20 cellular contexts compared by ENCODE assay signal in the genomic region with DNA sequence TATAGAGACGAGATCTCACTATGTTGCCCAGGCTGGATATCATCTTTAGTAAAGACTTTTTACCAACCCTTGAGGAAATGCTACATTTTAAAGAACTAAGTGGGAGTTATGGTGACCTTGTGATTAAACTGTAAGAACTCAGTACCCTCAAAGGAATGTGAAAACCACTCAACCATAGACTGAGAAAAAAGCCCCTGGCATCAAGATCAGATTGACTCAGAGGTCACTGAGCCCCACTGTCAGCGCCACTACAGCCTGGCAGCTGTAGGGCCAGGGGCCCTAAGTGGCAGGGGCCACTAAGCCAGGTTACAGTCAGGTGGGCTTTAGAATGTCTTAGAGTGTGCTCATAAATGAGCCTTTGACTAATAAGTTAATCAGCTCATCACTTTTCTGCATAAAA. TPM values are rescaled to one million over a fixed set of nuclear protein-coding genes. Genes with fewer than 3 reads are reported as not detected.
"Had no signal": no experiment of that assay in that cellular context is flagged by ENCODE, and none has a peak within 500 bp of the region (broad histone marks: within the 10 kb centered on the region; RNA-seq: fewer than 3 reads in every experiment).

No MANE protein-coding gene starts in this region.

- H3K9me3 ChIP-seq: mucosa of descending colon, thyroid gland, uterus had no signal

- H3K4me1 Mint-ChIP-seq: nephron had no signal

- H3K4me3 Mint-ChIP-seq: activated CD4-positive, alpha-beta memory T cell treated with anti-CD3 and anti-CD28 coated beads, Interleukin-2, amount 10 ng/mL, durations not matched to agents 7 days and 5 days; memory B cell; nephron; T-helper 1 cell treated with Interleukin-12 subunit alpha and Interleukin-12 subunit beta and Interleukin-4 antibody, amounts not matched to agents 30 μg/mL and 1 μg/mL, for 36 hours had no signal

- H3K4me3 ChIP-seq: cardiac muscle cell, hepatocyte, mucosa of descending colon, skin epidermis, thyroid gland, uterus had no signal

- H3K9me3 Mint-ChIP-seq: activated CD4-positive, alpha-beta memory T cell treated with anti-CD3 and anti-CD28 coated beads, Interleukin-2, amount 10 ng/mL, durations not matched to agents 7 days and 5 days; memory B cell; nephron had no signal

- H3K4me1 ChIP-seq: thyroid gland, uterus had no signal

- H3K27me3 Mint-ChIP-seq: activated CD4-positive, alpha-beta memory T cell treated with anti-CD3 and anti-CD28 coated beads, Interleukin-2, amount 10 ng/mL, durations not matched to agents 7 days and 5 days; memory B cell; progenitor cell of endocrine pancreas had no signal

- H3K27ac Mint-ChIP-seq: activated CD4-positive, alpha-beta memory T cell treated with anti-CD3 and anti-CD28 coated beads, Interleukin-2, amount 10 ng/mL, durations not matched to agents 7 days and 5 days; memory B cell; nephron; T-helper 1 cell treated with Interleukin-12 subunit alpha and Interleukin-12 subunit beta and Interleukin-4 antibody, amounts not matched to agents 30 μg/mL and 1 μg/mL, for 36 hours had no signal

- ATAC-seq: esophagus mucosa, left ventricle myocardium superior, mucosa of descending colon, right cardiac atrium had no signal

- H3K27me3 ChIP-seq: cardiac muscle cell, hepatocyte, thyroid gland, uterus had no signal

- H3K27ac ChIP-seq: cardiac muscle cell, hepatocyte, skin epidermis, thyroid gland, uterus had no signal

- H3K36me3 ChIP-seq: cardiac muscle cell, thyroid gland, uterus had no signal

- DNase-seq: activated CD4-positive, alpha-beta memory T cell treated with anti-CD3 and anti-CD28 coated beads, Interleukin-2, amount 10 ng/mL, durations not matched to agents 7 days and 5 days; activated CD4-positive, alpha-beta T cell treated with anti-CD3 and anti-CD28 coated beads for 4 hours; activated CD8-positive, alpha-beta memory T cell treated with anti-CD3 and anti-CD28 coated beads, Interleukin-2, amount 50 U/mL, for 4 hours; activated naive CD4-positive, alpha-beta T cell treated with Interleukin-2 at 50 U/mL for 16 hours; islet precursor cell; left ventricle myocardium superior; mucosa of descending colon; right cardiac atrium; stimulated activated CD4-positive, alpha-beta T cell treated with anti-CD3 and anti-CD28 coated beads, Interleukin-15, amount 100 ng/mL, for 24 hours; stimulated activated CD4-positive, alpha-beta T cell treated with anti-CD3 and anti-CD28 coated beads, Interleukin-4, amount 100 ng/mL, for 1 hour; thyroid gland; uterus had no signal

RNA-seq across cellular contexts. Expression of gene APBB1IP, which starts 55.9 kb away (rescaled TPM):
- total RNA-seq: cardiac muscle cell had no signal
- polyA plus RNA-seq: cardiac muscle cell had no signal
